ENCODE assay signal across 23 cellular contexts in genomic region chr9:34575775-34576592, GRCh38. TPM values are rescaled to one million over a fixed set of nuclear protein-coding genes. Genes with fewer than 3 reads are reported as not detected.
DNase-seq lines count a peak whose midpoint lies in the region; ATAC-seq and TF ChIP-seq lines count a peak whose summit lies in the region.
"Had no signal": no experiment of that assay in that cellular context is flagged by ENCODE, and none has a peak within 500 bp of the region (broad histone marks: within the 10 kb centered on the region; RNA-seq: fewer than 3 reads in every experiment).

No MANE protein-coding gene starts in this region.

- peaks cover 88% of the 10 kb centered on the region for H3K27me3 ChIP-seq in IMR-90 (ENCODE audit: control insufficient read depth, insufficient read depth, low read length)

- no peak overlapping the region for H2AFZ ChIP-seq in IMR-90 (replicated peaks; ENCODE audit: low read length, poor library complexity)
- H2AFZ ChIP-seq: parathyroid adenoma had no signal

- no peak overlapping the region for H3K56ac ChIP-seq in IMR-90 (ENCODE audit: extremely low read depth, insufficient read depth, low read length)

- H3K14ac ChIP-seq in IMR-90 (replicated peaks; ENCODE audit: low read depth, low read length) = no peak overlapping the region

- H3K79me1 ChIP-seq in IMR-90 (ENCODE audit: low read depth in 1 of 2, low read length in 2 of 2) = no peaks in the 10 kb centered on the region

- in situ Hi-C loops in IMR-90 (cut with MboI; ENCODE audit: low sequenced_read_pairs) = no loop called here

- WGBS in IMR-90 (ENCODE audit: extremely low coverage in 2 of 2, insufficient read length in 1 of 2), 2 experiments = 46% methylated on average over 7 of the region's 22 CpGs; no CpG with 5 or more reads in 1 of the 2 experiments

- no peaks in the 10 kb centered on the region for H3K36me3 Mint-ChIP-seq in WTC11
- H3K36me3 Mint-ChIP-seq: naive thymus-derived CD4-positive, alpha-beta T cell had no signal

- no peak overlapping the region for H2AK9ac ChIP-seq in IMR-90 (replicated peaks; ENCODE audit: low read depth, low read length, poor library complexity)

- H3K4me2 ChIP-seq in IMR-90 (ENCODE audit: low read depth, low read length) = no peak overlapping the region

- H3K18ac ChIP-seq in IMR-90 (ENCODE audit: low read depth, low read length) = no peak overlapping the region

- no peak overlapping the region for H3K27ac Mint-ChIP-seq in WTC11
- H3K27ac Mint-ChIP-seq: activated T-helper 2 cell treated with anti-CD3 and anti-CD28 coated beads, Interferon-gamma antibody, Interleukin-2, Interleukin-4, amounts not matched to agents 10 μg/mL and 5 μg/mL and 100 μg/mL, durations not matched to agents 14 hours and 24 hours and 36 hours; CD4-positive, alpha-beta T cell; H9; naive thymus-derived CD4-positive, alpha-beta T cell; T-helper 17 cell had no signal

- H4K91ac ChIP-seq in IMR-90 (ENCODE audit: insufficient read depth, low read depth, low read length) = no peak overlapping the region

- H3K27me3 Mint-ChIP-seq in WTC11 (ENCODE audit: low read depth) = peaks cover 53% of the 10 kb centered on the region

- H3K4ac ChIP-seq in IMR-90 (ENCODE audit: low read depth, low read length) = no peak overlapping the region

- no peak for TF ChIP-seq RAD21 in IMR-90 (IDR thresholded peaks at IDR 0.05; ENCODE audit: low read length)

- CTCF ChIA-PET in IMR-90 (lab: Yijun Ruan, JAX) = interaction anchor here (1.8 kb wide), 1 partner anchor 16 kb away, joined by 7 read pairs; no protein-coding TSS in a partner anchor
- CTCF ChIA-PET in WTC11 (lab: Charles Lee) = interaction anchor here (0.8 to 7.4 kb wide), 6 partner anchors 13 to 172 kb away, joined by 4 to 109 read pairs (median 28); partner anchors contain the start of gene DCTN3

- no peaks in the 10 kb centered on the region for H3K9me3 Mint-ChIP-seq in WTC11
- H3K9me3 Mint-ChIP-seq: activated T-helper 2 cell treated with anti-CD3 and anti-CD28 coated beads, Interferon-gamma antibody, Interleukin-2, Interleukin-4, amounts not matched to agents 10 μg/mL and 5 μg/mL and 100 μg/mL, durations not matched to agents 14 hours and 24 hours and 36 hours; CD4-positive, alpha-beta T cell had no signal

- no peak overlapping the region for H2BK15ac ChIP-seq in IMR-90 (ENCODE audit: low read depth, low read length)

- peaks cover 49% of the 10 kb centered on the region for H3K4me1 Mint-ChIP-seq in WTC11

- H3K4me3 ChIP-seq in IMR-90 (ENCODE audit: insufficient read depth, low read depth, low read length) = no peak overlapping the region
- H3K4me3 ChIP-seq: body of pancreas, K562, SK-N-MC had no signal

- no peaks in the 10 kb centered on the region for H3K9me3 ChIP-seq in IMR-90 (ENCODE audit: control insufficient read depth, insufficient read depth, low read length)
- H3K9me3 ChIP-seq: body of pancreas had no signal

- no peak overlapping the region for H3K27ac ChIP-seq in IMR-90 (ENCODE audit: insufficient read depth, low read length)
- H3K27ac ChIP-seq: body of pancreas, parathyroid adenoma, SK-N-MC had no signal

- TF ChIP-seq CTCF in IMR-90 (conservative IDR thresholded peaks at IDR 0.05; ENCODE audit: low read depth, low read length) (no peak), WTC11 (IDR thresholded peaks at IDR 0.05) (no peak)

- no peaks in the 10 kb centered on the region for H3K36me3 ChIP-seq in IMR-90 (ENCODE audit: control insufficient read depth, insufficient read depth, low read length)

- H4K8ac ChIP-seq in IMR-90 (ENCODE audit: low read depth in 2 of 2, low read length in 2 of 2) = no peak overlapping the region

- intact Hi-C loops in IMR-90 (cut with micrococcal nuclease) (no loop called here), left colon (cut with DNase I, micrococcal nuclease) (no loop called here)

- no peak overlapping the region for H2BK20ac ChIP-seq in IMR-90 (ENCODE audit: low read depth, low read length)

- TF ChIP-seq POLR2A in IMR-90 (IDR thresholded peaks at IDR 0.05; ENCODE audit: low read depth, low read length) = no peak

- H3K4me1 ChIP-seq in IMR-90 (ENCODE audit: control insufficient read depth, insufficient read depth, low read length) = no peaks in the 10 kb centered on the region
- H3K4me1 ChIP-seq: parathyroid adenoma had no signal

- H2BK120ac ChIP-seq in IMR-90 (ENCODE audit: low read depth, low read length) = no peak overlapping the region

- H3K23ac ChIP-seq in IMR-90 (ENCODE audit: low read depth, low read length) = 0 out of 2 replicates have a peak overlapping the region, but pooled peaks have one; percentile 59

- no peak for ATAC-seq in IMR-90 (ENCODE audit: low read depth)
- no peak for ATAC-seq in WTC11
- peak; percentile 62 for ATAC-seq in left colon
- ATAC-seq in GM21526 (IDR thresholded peaks at IDR 0.05; ENCODE audit: low FRiP score, unreplicated experiment) = no peak
- ATAC-seq: body of pancreas; naive thymus-derived CD4-positive, alpha-beta T cell; T-helper 17 cell had no signal

- H3K9ac ChIP-seq in IMR-90 (ENCODE audit: low read depth, low read length) = no peak overlapping the region
- H3K9ac ChIP-seq: parathyroid adenoma had no signal

- dilution Hi-C loops in IMR-90 (cut with HindIII; ENCODE audit: low sequenced_read_pairs, unreplicated experiment) = no loop called here

- POLR2A ChIA-PET in IMR-90 (lab: Charles Lee; ENCODE audit: unreplicated experiment) = no interaction called here
- POLR2A ChIA-PET in WTC11 (lab: Charles Lee) = no interaction called here

- no peak overlapping the region for H2BK5ac ChIP-seq in IMR-90 (ENCODE audit: low read depth, low read length, poor library complexity, severe bottlenecking)

- H3K9me1 ChIP-seq in IMR-90 (ENCODE audit: insufficient read depth, low read length) = 0 out of 2 replicates have a peak, but pooled peaks cover 3% of the 10 kb centered on the region

- DNase-seq in IMR-90 = no peak
- DNase-seq in WTC11 (ENCODE audit: low spot score) = no peak
- DNase-seq in left colon = peak; percentile 49 to 62
- DNase-seq in retina = peak; percentile 70
- no peak for DNase-seq in NCI-H226
- no peak for DNase-seq in DMS153 treated with DMSO at 0.1 percent for 48 hours (lab: John Stamatoyannopoulos, UW; ENCODE audit: unreplicated experiment)
- DNase-seq: activated CD8-positive, alpha-beta memory T cell treated with anti-CD3 and anti-CD28 coated beads, Interleukin-2, amount 50 U/mL, for 4 hours; CD4-positive, alpha-beta T cell; mesenchymal stem cell; naive thymus-derived CD4-positive, alpha-beta T cell; NCI-H187; NCI-H446 treated with DMSO at 0.1 percent for 48 hours; RPMI8226; T-helper 17 cell had no signal

- no peak overlapping the region for H4K5ac ChIP-seq in IMR-90 (ENCODE audit: low read depth, low read length)

- no peak overlapping the region for H2AK5ac ChIP-seq in IMR-90 (ENCODE audit: low read depth, low read length)

- H3K4me3 Mint-ChIP-seq in WTC11 = no peak overlapping the region
- H3K4me3 Mint-ChIP-seq: CD4-positive, alpha-beta T cell had no signal

- H4K20me1 ChIP-seq in IMR-90 (ENCODE audit: insufficient read depth, low read length) = no peaks in the 10 kb centered on the region

- no TSS peak for BruUV-seq in IMR-90 (replicated peaks; lab: Mats Ljungman, UMichigan)

TF ChIP-seq in IMR-90, 13 proteins besides CTCF, POLR2A, EP300 and RAD21 (continues in another document):
- TF ChIP-seq MAZ (IDR thresholded peaks at IDR 0.05; ENCODE audit: borderline replicate concordance, low read depth, low read length) (no peak), CEBPB (IDR thresholded peaks at IDR 0.05; ENCODE audit: low read depth, low read length) (no peak), RCOR1 (IDR thresholded peaks at IDR 0.05; ENCODE audit: insufficient replicate concordance, low read length) (no peak), MAFK (IDR thresholded peaks at IDR 0.05; ENCODE audit: low read depth, low read length) (no peak), SMC3 (IDR thresholded peaks at IDR 0.05; ENCODE audit: low read depth, low read length) (no peak)

TF ChIP-seq in WTC11, 78 proteins besides CTCF, POLR2A, EP300 and RAD21 (continues in another document):
- TF ChIP-seq PRRX2 (CRISPR knock-in tag; IDR thresholded peaks at IDR 0.05) (no peak), ZNF423 (CRISPR knock-in tag; IDR thresholded peaks at IDR 0.05) (no peak), FOXJ3 (CRISPR knock-in tag; IDR thresholded peaks at IDR 0.05; ENCODE audit: borderline replicate concordance) (no peak), SMAD3 (CRISPR knock-in tag; IDR thresholded peaks at IDR 0.05; ENCODE audit: borderline replicate concordance) (0 out of 2 replicates have a peak, but pooled peaks have one; percentile 26), ZNF416 (CRISPR knock-in tag; IDR thresholded peaks at IDR 0.05) (no peak)

RNA-seq across cellular contexts. Expression of gene CNTFR, which starts 13.5 kb away (rescaled TPM):
- total RNA-seq in IMR-90 (2012; rRNA removed) (not detected in 2 replicates), WTC11 (2021) (8.7 to 18.0 TPM (median 9.9 TPM) in 3 replicates), left colon (10 to 100 TPM in 1 of 2 donors, 1 to 10 TPM in 1; 6.4 to 13.1 TPM)
- not detected in 2 replicates for polyA plus RNA-seq in IMR-90 (2012; rRNA removed)
- polyA plus RNA-seq in IMR-90 (2012; cell fraction: cytosol; rRNA removed) = 0.02 TPM in 1 of 2 replicates, not detected in the other
- polyA plus RNA-seq in IMR-90 (2012; cell fraction: nucleus; rRNA removed; ENCODE audit: low replicate concordance) = not detected in 2 replicates
- total RNA-seq: activated T-helper 2 cell treated with anti-CD3 and anti-CD28 coated beads, Interferon-gamma antibody, Interleukin-2, Interleukin-4, amounts not matched to agents 10 μg/mL and 5 μg/mL and 100 μg/mL, durations not matched to agents 14 hours and 24 hours and 36 hours; CD4-positive, alpha-beta T cell; glomerular endothelial cell; K562; naive thymus-derived CD4-positive, alpha-beta T cell; T-helper 17 cell had no signal
- polyA plus RNA-seq: K562; naive thymus-derived CD4-positive, alpha-beta T cell had no signal

RNA-seq across cellular contexts. Expression of gene RPP25L, which starts 35.9 kb away (rescaled TPM):
- total RNA-seq in IMR-90 (2012; rRNA removed) = 13.3 and 20.4 TPM in 2 replicates
- 26.3 and 27.6 TPM in 2 replicates for polyA plus RNA-seq in IMR-90 (2012; rRNA removed)
- polyA plus RNA-seq in IMR-90 (2012; cell fraction: cytosol; rRNA removed) = 39.7 and 47.9 TPM in 2 replicates
- polyA plus RNA-seq in IMR-90 (2012; cell fraction: nucleus; rRNA removed; ENCODE audit: low replicate concordance) = 8.7 and 19.9 TPM in 2 replicates
- total RNA-seq in WTC11 (2021) = 24.5 to 35.9 TPM (median 31.4 TPM) in 3 replicates
- 10 to 100 TPM; 36.4 to 40.7 TPM for total RNA-seq in left colon

RNA-seq across cellular contexts. Expression of gene DCTN3, which starts 44.3 kb away (rescaled TPM):
- total RNA-seq in IMR-90 (2012; rRNA removed) = 104 and 122 TPM in 2 replicates
- 183 and 186 TPM in 2 replicates for polyA plus RNA-seq in IMR-90 (2012; rRNA removed)
- 177 and 196 TPM in 2 replicates for polyA plus RNA-seq in IMR-90 (2012; cell fraction: cytosol; rRNA removed)
- polyA plus RNA-seq in IMR-90 (2012; cell fraction: nucleus; rRNA removed; ENCODE audit: low replicate concordance) = 103 and 138 TPM in 2 replicates
- 23.8 to 28.7 TPM (median 27.5 TPM) in 3 replicates for total RNA-seq in WTC11 (2021)
- total RNA-seq in left colon = 10 to 100 TPM; 53.7 to 59.4 TPM

RNA-seq across cellular contexts. Expression of gene ARID3C, which starts 52.9 kb away (rescaled TPM):
- total RNA-seq in IMR-90 (2012; rRNA removed) (not detected in 2 replicates), WTC11 (2021) (0.14 to 0.23 TPM (median 0.15 TPM) in 3 replicates), left colon (not detected)
- 0.07 TPM in 1 of 2 replicates, not detected in the other for polyA plus RNA-seq in IMR-90 (2012; rRNA removed)
- polyA plus RNA-seq in IMR-90 (2012; cell fraction: cytosol; rRNA removed) = 0.02 TPM in 1 of 2 replicates, not detected in the other
- 0.05 and 0.07 TPM in 2 replicates for polyA plus RNA-seq in IMR-90 (2012; cell fraction: nucleus; rRNA removed; ENCODE audit: low replicate concordance)
- total RNA-seq: body of pancreas, H9, K562, subcutaneous adipose tissue had no signal
- polyA plus RNA-seq: K562; naive thymus-derived CD4-positive, alpha-beta T cell had no signal

RNA-seq across cellular contexts. Expression of gene ENHO, which starts 53.2 kb away (rescaled TPM):
- not detected in 2 replicates for total RNA-seq in IMR-90 (2012; rRNA removed)
- 0.10 TPM in 1 of 2 replicates, not detected in the other for polyA plus RNA-seq in IMR-90 (2012; rRNA removed)
- polyA plus RNA-seq in IMR-90 (2012; cell fraction: cytosol; rRNA removed) = 0.06 and 0.14 TPM in 2 replicates
- 0.05 TPM in 1 of 2 replicates, not detected in the other for polyA plus RNA-seq in IMR-90 (2012; cell fraction: nucleus; rRNA removed; ENCODE audit: low replicate concordance)
- 26.9 to 28.3 TPM (median 27.9 TPM) in 3 replicates for total RNA-seq in WTC11 (2021)
- 1 to 10 TPM in 1 of 2 donors, under 1 TPM in 1; 0.89 to 2.3 TPM for total RNA-seq in left colon
- total RNA-seq: activated T-helper 2 cell treated with anti-CD3 and anti-CD28 coated beads, Interferon-gamma antibody, Interleukin-2, Interleukin-4, amounts not matched to agents 10 μg/mL and 5 μg/mL and 100 μg/mL, durations not matched to agents 14 hours and 24 hours and 36 hours; glomerular endothelial cell had no signal
- polyA plus RNA-seq: K562 had no signal

Comparison
In these comparisons a context has a peak if more than half of its experiments do, and no peak if none do; other contexts are left out.
1. DNase-seq: peak in left colon (2 of 2) and retina (single experiment); none in IMR-90 (single experiment), WTC11 (single experiment), NCI-H226 (single experiment) and DMS153 treated with DMSO at 0.1 percent for 48 hours (single experiment).